In genomic region chr9:84170521-84171141, GRCh38 we compare ENCODE assay signal across 8 cellular contexts.
A peak's percentile ranks its signal among the peaks of the same experiment; 100 is the strongest.
DNase-seq lines count a peak whose midpoint lies in the region; TF ChIP-seq lines count a peak whose summit lies in the region.

No MANE protein-coding gene starts in this region.

- no peak for TF ChIP-seq POLR2A in testis (IDR thresholded peaks at IDR 0.05)
- TF ChIP-seq POLR2A in erythroblast (IDR thresholded peaks at IDR 0.05; ENCODE audit: low read length), result no peak

- 61 to 71% methylated on average over 8 to 9 of the region's 9 CpGs for WGBS in testis, 2 donors

- no peak overlapping the region for H3K4me3 ChIP-seq in ascending aorta
- no peak overlapping the region for H3K4me3 ChIP-seq in testis

- peak; percentile 88 for DNase-seq in HT1080 (ENCODE audit: low read depth)
- DNase-seq in ascending aorta (ENCODE audit: low spot score in 2 of 2), result peak; percentile 11 to 85
- DNase-seq in hepatic stellate cell (ENCODE audit: low spot score), result peak; percentile 93
- DNase-seq in testis, result peak; percentile 64
- DNase-seq in NCI-H1436 (lab: John Stamatoyannopoulos, UW), result no peak
- DNase-seq in COLO668 (lab: John Stamatoyannopoulos, UW; ENCODE audit: unreplicated experiment), result no peak
- no peak for DNase-seq in GM20000 (ENCODE audit: low spot score)
- no peak for DNase-seq in erythroblast (lab: John Stamatoyannopoulos, UW)

- TF ChIP-seq CTCF in ascending aorta (IDR thresholded peaks at IDR 0.05), result no peak
- no peak for TF ChIP-seq CTCF in testis (IDR thresholded peaks at IDR 0.05)
- no peak for TF ChIP-seq CTCF in GM20000 (IDR thresholded peaks at IDR 0.05; ENCODE audit: extremely low read depth, missing control alignments)

- H3K27ac ChIP-seq in ascending aorta (peak overlapping the region; percentile 3 to 44), testis (no peak overlapping the region)

- no peaks in the 10 kb centered on the region for H3K9me3 ChIP-seq in ascending aorta
- H3K9me3 ChIP-seq in testis, result no peaks in the 10 kb centered on the region

- no peaks in the 10 kb centered on the region for H3K27me3 ChIP-seq in ascending aorta
- H3K27me3 ChIP-seq in testis, result no peaks in the 10 kb centered on the region

- no peaks in the 10 kb centered on the region for H3K36me3 ChIP-seq in ascending aorta
- H3K36me3 ChIP-seq in testis (ENCODE audit: low read depth, missing control alignments), result no peaks in the 10 kb centered on the region

- no peaks in the 10 kb centered on the region for H3K4me1 ChIP-seq in ascending aorta
- H3K4me1 ChIP-seq in testis, result peaks cover 5% of the 10 kb centered on the region

- intact Hi-C loops in ascending aorta (cut with DNase I) (loop anchor here (2.0 to 5.0 kb wide), 3 partner anchors 24 to 233 kb away; no protein-coding TSS in a partner anchor), testis (cut with DNase I; ENCODE audit: low total_unique reads) (no loop called here)

Comparison
In these comparisons a context has a peak if more than half of its experiments do, and no peak if none do; other contexts are left out.
1. DNase-seq: peak in HT1080 (single experiment), ascending aorta (2 of 2), hepatic stellate cell (single experiment) and testis (single experiment); none in NCI-H1436 (single experiment), COLO668 (single experiment), GM20000 (single experiment) and erythroblast (0 of 2).
2. H3K27ac ChIP-seq: peak in ascending aorta (2 of 2); none in testis (0 of 2).